8 cellular contexts compared by ENCODE assay signal in the genomic region with DNA sequence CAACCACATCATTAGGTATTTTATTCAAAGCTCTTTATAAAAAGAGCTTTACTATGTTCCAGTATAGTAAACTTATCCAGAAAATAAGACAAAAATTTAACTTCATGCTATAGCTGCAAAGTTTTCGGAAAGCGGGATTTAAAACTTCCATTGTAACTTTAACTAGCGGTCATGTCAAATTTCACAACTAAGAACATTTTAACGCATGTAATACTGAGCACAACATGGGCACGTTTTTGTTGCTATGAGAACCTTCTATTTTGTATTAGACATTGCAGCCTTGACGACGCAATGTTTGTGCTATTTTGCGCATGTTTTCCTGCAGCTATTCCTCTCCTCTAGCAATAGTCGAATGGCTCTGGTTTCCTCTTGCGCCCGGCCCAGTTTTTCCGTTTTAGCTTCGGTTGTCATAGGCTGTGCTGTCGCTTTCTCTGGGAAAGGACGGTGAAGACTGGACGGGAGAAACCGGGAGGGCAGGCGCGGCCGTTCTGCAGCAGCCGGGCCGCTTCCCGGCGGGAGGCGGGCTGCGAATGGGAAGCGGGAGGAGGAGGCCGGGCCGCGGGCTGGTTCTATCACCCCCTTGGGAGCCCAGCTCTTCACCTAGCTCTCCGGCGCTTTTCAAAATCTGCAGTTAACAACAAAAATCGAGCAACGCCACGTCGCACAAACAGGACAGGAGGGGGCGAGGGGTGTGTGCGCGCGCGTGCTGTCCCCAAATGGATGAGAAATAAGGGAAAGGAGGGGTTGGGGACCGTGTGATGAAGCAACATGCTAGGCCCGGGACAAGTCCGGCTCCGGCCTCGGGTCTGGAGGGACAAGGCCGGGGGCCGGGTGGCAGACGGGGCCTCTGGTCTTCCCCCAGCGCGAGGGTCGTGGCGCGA.
A peak's percentile ranks its signal among the peaks of the same experiment; 100 is the strongest.
DNase-seq lines count a peak whose midpoint lies in the region; ATAC-seq and TF ChIP-seq lines count a peak whose summit lies in the region.

No MANE protein-coding gene starts in this region.

- H3K27ac ChIP-seq in ascending aorta, result peak overlapping the region; percentile 99

- H3K4me3 ChIP-seq in GM08714 (ENCODE audit: low read length) (peak overlapping the region; percentile 58), ascending aorta (peak overlapping the region; percentile 73 to 80)

- no peak for TF ChIP-seq CTCF in ascending aorta (IDR thresholded peaks at IDR 0.05)
- TF ChIP-seq CTCF in GM20000 (IDR thresholded peaks at IDR 0.05; ENCODE audit: extremely low read depth, missing control alignments), result no peak

- no peaks in the 10 kb centered on the region for H3K27me3 ChIP-seq in ascending aorta

- peak; percentile 17 for ATAC-seq in HG02678 (IDR thresholded peaks at IDR 0.05; ENCODE audit: unreplicated experiment)

- intact Hi-C loops in ascending aorta (cut with DNase I), result loop anchor here (1.0 to 10.0 kb wide), 7 partner anchors 105 to 1965 kb away; partner anchors contain the start of genes AHCTF1, CEP170, COX20 and HNRNPU

- H3K36me3 ChIP-seq in ascending aorta, result no peaks in the 10 kb centered on the region

- DNase-seq in NCI-H1105 (lab: John Stamatoyannopoulos, UW) (peak; percentile 75), SW480 (ENCODE audit: low spot score) (peak; percentile 87), ascending aorta (ENCODE audit: low spot score in 2 of 2) (peak; percentile 22 to 93), hepatic stellate cell (ENCODE audit: low spot score) (peak; percentile 52), renal cortical epithelial cell (ENCODE audit: low read depth) (peak; percentile 94), GM20000 (ENCODE audit: low spot score) (no peak)

- H3K4me1 ChIP-seq in ascending aorta, result peaks cover 3 to 20% of the 10 kb centered on the region in 2 donors

- no peaks in the 10 kb centered on the region for H3K9me3 ChIP-seq in ascending aorta
